ENCODE assay signal across 8 cellular contexts in the genomic region with DNA sequence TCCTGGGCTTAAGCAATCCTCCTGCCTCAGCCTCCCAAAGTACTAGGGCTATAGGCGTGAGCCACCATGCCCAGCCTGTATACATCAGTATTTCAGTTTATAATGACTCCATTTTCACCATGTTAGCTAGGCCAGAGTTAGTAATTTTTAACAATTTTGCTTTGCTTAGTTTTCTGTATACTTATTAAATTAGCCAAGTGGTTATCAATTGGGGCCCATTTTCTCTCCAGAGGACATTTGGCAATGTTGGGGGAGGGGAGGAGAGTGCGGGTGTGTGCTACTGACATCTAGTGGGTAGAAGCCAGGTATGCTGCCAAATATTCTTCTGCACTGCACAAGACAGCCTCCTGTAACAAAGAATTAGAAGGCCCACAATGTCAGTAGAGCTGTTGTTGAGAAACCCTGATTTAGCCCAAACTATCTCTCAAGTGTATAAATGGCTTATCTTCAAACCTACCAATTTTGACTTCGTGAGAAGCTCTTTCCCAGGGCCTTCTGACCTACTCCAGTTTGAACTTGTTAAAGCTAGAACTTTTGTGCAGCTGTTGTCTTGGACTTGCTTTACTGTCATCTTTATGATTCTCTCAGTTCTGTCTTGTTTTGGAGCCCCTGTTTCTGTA. TPM values are rescaled to one million over a fixed set of nuclear protein-coding genes. Genes with fewer than 3 reads are reported as not detected.
DNase-seq lines count a peak whose midpoint lies in the region; ATAC-seq, FAIRE-seq and TF ChIP-seq lines count a peak whose summit lies in the region.

No MANE protein-coding gene starts in this region.

- intact Hi-C loops in K562 (cut with micrococcal nuclease), result loop anchor here (1.0 to 2.0 kb wide), 2 partner anchors 28 to 50 kb away; no protein-coding TSS in a partner anchor

- 0 out of 4 replicates have a peak overlapping the region, but pooled peaks of 1 of the 2 experiments have one; percentile 12 for H3K9ac ChIP-seq in K562 (ENCODE audit: insufficient read depth in 1 of 2, low read depth in 2 of 2, low read length in 2 of 2)

- H3K79me2 ChIP-seq in K562 (ENCODE audit: control insufficient read depth, insufficient read depth, low read length), result peaks cover 99% of the 10 kb centered on the region

- peaks cover 3% of the 10 kb centered on the region; the same call in 1 of the 3 replicates for H3K36me3 ChIP-seq in K562 (ENCODE audit: control insufficient read depth, insufficient read depth, low read length)

- H3K9me1 ChIP-seq in K562 (ENCODE audit: control insufficient read depth, insufficient read depth, low read length), result no peaks in the 10 kb centered on the region

- FAIRE-seq in K562 (lab: Jason Lieb, UNC), result peak; percentile 85

- in situ Hi-C loops in K562 (cut with MboI), result no loop called here

- TF ChIP-seq POLR2A in NB4 (IDR thresholded peaks at IDR 0.05; ENCODE audit: extremely low read depth, insufficient read length) (no peak), K562 (conservative IDR thresholded peaks at IDR 0.05) (no peak)

- TF ChIP-seq EP300 in K562 (IDR thresholded peaks at IDR 0.05; ENCODE audit: low read length), result no peak; the same call in 1 of the 2 replicates

- H3K4me3 ChIP-seq in HFF-Myc (replicated peaks; ENCODE audit: low read depth, low read length), result no peak overlapping the region
- no peak overlapping the region for H3K4me3 ChIP-seq in NB4 (ENCODE audit: low read depth, low read length)
- H3K4me3 ChIP-seq in K562, result no peak overlapping the region

- BruUV-seq in K562 (replicated peaks; lab: Mats Ljungman, UMichigan), result no TSS peak

- CTCF ChIA-PET in K562 (lab: Yijun Ruan, JAX; ENCODE audit: low intra/inter-chr PET ratio), result interaction anchor here (1.0 kb wide), 1 partner anchor 50 kb away, joined by 6 read pairs; no protein-coding TSS in a partner anchor

- peak; percentile 42 for DNase-seq in NCI-H2171 treated with DMSO at 0.1 percent for 48 hours (lab: John Stamatoyannopoulos, UW)
- no peak for DNase-seq in NCI-H2171 (lab: John Stamatoyannopoulos, UW)
- no peak for DNase-seq in HFF-Myc (ENCODE audit: extremely low read depth, low read depth)
- DNase-seq in NB4 (ENCODE audit: low read depth), result peak; percentile 81
- peak; percentile 47 for DNase-seq in T-helper 9 cell
- DNase-seq in K562 (ENCODE audit: extremely low read depth in 1 of 4, low spot score in 3 of 4), result peak; percentile 42 to 86 (median 53)
- DNase-seq in kidney glomerular epithelial cell (lab: John Stamatoyannopoulos, UW), result peak; percentile 48
- DNase-seq in stimulated activated CD4-positive, alpha-beta T cell treated with anti-CD3 and anti-CD28 coated beads, Interleukin-4, amount 100 ng/mL, for 1 hour, result peak; percentile 43

- H3K27me3 ChIP-seq in K562 (ENCODE audit: control insufficient read depth in 2 of 2, insufficient read depth in 2 of 2, low read length in 2 of 2), result no peaks in the 10 kb centered on the region

- TF ChIP-seq CTCF in HFF-Myc (IDR thresholded peaks at IDR 0.05; ENCODE audit: low read depth, low read length, missing control alignments) (peak; percentile 73), NB4 (IDR thresholded peaks at IDR 0.05; ENCODE audit: low read depth, low read length) (peak; percentile 79), K562 (IDR thresholded peaks at IDR 0.05 in 2 of 3, conservative IDR thresholded peaks at IDR 0.05 in 1 of 3; ENCODE audit: insufficient read depth in 2 of 3, low read depth in 1 of 3, low read length in 3 of 3) (peak; percentile 83 to 92 (median 85))

- WGBS in K562 (ENCODE audit: insufficient coverage, low coverage, missing lambda C conversion rate), result 31% methylated on average over 3 of the region's 3 CpGs

- H3K9me3 ChIP-seq in K562 (replicated peaks; ENCODE audit: control insufficient read depth, insufficient read depth, low read depth, low read length), result no peaks in the 10 kb centered on the region

- no peak overlapping the region for H2AFZ ChIP-seq in K562 (ENCODE audit: low read depth, low read length)

- H3K4me2 ChIP-seq in K562 (ENCODE audit: insufficient read depth, low read length), result peak overlapping the region; percentile 56

- peak; percentile 85 for ATAC-seq in K562

- POLR2A ChIA-PET in K562 (lab: Yijun Ruan, JAX), result interaction anchor here (0.6 to 2.0 kb wide), 5 partner anchors 8 to 1318 kb away, joined by 3 to 8 read pairs (median 4); no protein-coding TSS in a partner anchor

- peaks cover 11% of the 10 kb centered on the region; the same call in 1 of the 2 replicates for H4K20me1 ChIP-seq in K562 (replicated peaks; ENCODE audit: control insufficient read depth, insufficient read depth, low read length)

- peak; percentile 67 to 79 for TF ChIP-seq RAD21 in K562 (CRISPR knock-in tag; conservative IDR thresholded peaks at IDR 0.05 in 1 of 2, IDR thresholded peaks at IDR 0.05 in 1 of 2)

- peaks cover 10 to 55% of the 10 kb centered on the region in 2 experiments; a peak in 4 of 5 replicates for H3K4me1 ChIP-seq in K562 (replicated peaks in 1 of 2; ENCODE audit: control insufficient read depth in 2 of 2, insufficient read depth in 2 of 2, low read length in 2 of 2)

- H3K27ac ChIP-seq in K562 (ENCODE audit: extremely low read depth, low read depth, low read length), result peak overlapping the region; percentile 40

TF ChIP-seq in K562, 482 proteins besides CTCF, POLR2A, EP300 and RAD21 (continues in another document):
- TF ChIP-seq ZNF175 (CRISPR knock-in tag; IDR thresholded peaks at IDR 0.05; ENCODE audit: low read depth) (no peak), RB1 (IDR thresholded peaks at IDR 0.05; ENCODE audit: low read depth) (peak; percentile 47; the same call in 1 of the 2 replicates), CTCFL (IDR thresholded peaks at IDR 0.05; ENCODE audit: borderline replicate concordance, insufficient read depth, low read depth, low read length, poor library complexity, severe bottlenecking) (no peak), MTA2 (IDR thresholded peaks at IDR 0.05; ENCODE audit: low read depth) (0 out of 2 replicates have a peak, but pooled peaks have one; percentile 7), CREM (IDR thresholded peaks at IDR 0.05; ENCODE audit: low read depth) (peak; percentile 45; the same call in 1 of the 2 replicates), ZNF644 (tag; IDR thresholded peaks at IDR 0.05; ENCODE audit: low read depth) (no peak), STAG1 (CRISPR knock-in tag; IDR thresholded peaks at IDR 0.05; ENCODE audit: borderline replicate concordance) (no peak), MYC (IDR thresholded peaks at IDR 0.05; ENCODE audit: low read depth, low read length) (0 out of 2 replicates have a peak, but pooled peaks have one; percentile 22), MYC (CRISPR knock-in tag; IDR thresholded peaks at IDR 0.05; ENCODE audit: borderline replicate concordance, low read depth) (no peak), ZNF165 (CRISPR knock-in tag; IDR thresholded peaks at IDR 0.05; ENCODE audit: borderline replicate concordance) (no peak)
- TF ChIP-seq, protein P1, sequence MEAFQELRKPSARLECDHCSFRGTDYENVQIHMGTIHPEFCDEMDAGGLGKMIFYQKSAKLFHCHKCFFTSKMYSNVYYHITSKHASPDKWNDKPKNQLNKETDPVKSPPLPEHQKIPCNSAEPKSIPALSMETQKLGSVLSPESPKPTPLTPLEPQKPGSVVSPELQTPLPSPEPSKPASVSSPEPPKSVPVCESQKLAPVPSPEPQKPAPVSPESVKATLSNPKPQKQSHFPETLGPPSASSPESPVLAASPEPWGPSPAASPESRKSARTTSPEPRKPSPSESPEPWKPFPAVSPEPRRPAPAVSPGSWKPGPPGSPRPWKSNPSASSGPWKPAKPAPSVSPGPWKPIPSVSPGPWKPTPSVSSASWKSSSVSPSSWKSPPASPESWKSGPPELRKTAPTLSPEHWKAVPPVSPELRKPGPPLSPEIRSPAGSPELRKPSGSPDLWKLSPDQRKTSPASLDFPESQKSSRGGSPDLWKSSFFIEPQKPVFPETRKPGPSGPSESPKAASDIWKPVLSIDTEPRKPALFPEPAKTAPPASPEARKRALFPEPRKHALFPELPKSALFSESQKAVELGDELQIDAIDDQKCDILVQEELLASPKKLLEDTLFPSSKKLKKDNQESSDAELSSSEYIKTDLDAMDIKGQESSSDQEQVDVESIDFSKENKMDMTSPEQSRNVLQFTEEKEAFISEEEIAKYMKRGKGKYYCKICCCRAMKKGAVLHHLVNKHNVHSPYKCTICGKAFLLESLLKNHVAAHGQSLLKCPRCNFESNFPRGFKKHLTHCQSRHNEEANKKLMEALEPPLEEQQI (IDR thresholded peaks at IDR 0.05), result peak; percentile 79

RNA-seq across cellular contexts. Expression of gene USP47, which starts 7.5 kb away (rescaled TPM):
- total RNA-seq in K562 (2011; cell fraction: chromatin; rRNA removed; ENCODE audit: low replicate concordance), result 44.2 and 108 TPM in 2 replicates
- total RNA-seq in K562 (2011; cell fraction: nucleolus; rRNA removed), result 19.7 and 22.7 TPM in 2 replicates
- total RNA-seq in K562 (2011; cell fraction: nucleoplasm; rRNA removed), result 41.9 and 49.6 TPM in 2 replicates
- total RNA-seq in K562 (2014; rRNA removed), result 51.7 and 53.2 TPM in 2 replicates
- 61.1 and 76.1 TPM in 2 replicates for total RNA-seq in K562 (2014; rRNA removed; fragmentation: Illumina TruSeq; extraction: Trizol)
- total RNA-seq in K562 (2015; rRNA removed; fragmentation: Illumina TruSeq; extraction: Trizol), result 61.8 and 63.6 TPM in 2 replicates
- total RNA-seq in K562 (2021), result 34.1 and 36.1 TPM in 2 replicates
- 27.1 and 31.4 TPM in 2 replicates for polyA plus RNA-seq in K562 (2011; rRNA removed)
- 6.1 and 10.7 TPM in 2 replicates for polyA plus RNA-seq in K562 (2011; cell fraction: cytosol; rRNA removed)
- polyA plus RNA-seq in K562 (2011; cell fraction: nucleus; rRNA removed), result 23.1 and 30.6 TPM in 2 replicates
- 23.8 and 30.3 TPM in 2 replicates for polyA plus RNA-seq in K562 (2012)
- polyA plus RNA-seq in K562 (2014; fragmentation: Illumina TruSeq; extraction: Trizol), result 32.2 and 34.7 TPM in 2 replicates
- 10 to 100 TPM; 13.1 to 16.4 TPM for polyA plus RNA-seq in K562 (2014; fragmentation: Nextera tagmentation; extraction: Ambion mirVana)
- 26.0 and 32.7 TPM in 2 replicates for polyA plus RNA-seq in K562 (2014; rRNA removed)
- polyA minus RNA-seq in K562 (2011; rRNA and poly(A)+ RNA removed), result 84.5 and 90.5 TPM in 2 replicates
- 21.7 and 22.3 TPM in 2 replicates for polyA minus RNA-seq in K562 (2011; cell fraction: cytosol; rRNA and poly(A)+ RNA removed)
- 59.5 and 83.2 TPM in 2 replicates for polyA minus RNA-seq in K562 (2011; cell fraction: nucleus; rRNA and poly(A)+ RNA removed)

Comparison
In these comparisons a context has a peak if more than half of its experiments do, and no peak if none do; other contexts are left out.
1. DNase-seq: peak in NCI-H2171 treated with DMSO at 0.1 percent for 48 hours (single experiment), NB4 (single experiment), T-helper 9 cell (single experiment), K562 (4 of 4), kidney glomerular epithelial cell (single experiment) and stimulated activated CD4-positive, alpha-beta T cell treated with anti-CD3 and anti-CD28 coated beads, Interleukin-4, amount 100 ng/mL, for 1 hour (single experiment); none in NCI-H2171 (single experiment) and HFF-Myc (single experiment).
2. Peak in every context shown above with its lines, with median percentiles within 50 percentile points of each other: CTCF ChIP-seq.